Comparison of ENCODE assay signal across 19 cellular contexts in genomic region chr7:16921151-16921550, GRCh38. TPM values are rescaled to one million over a fixed set of nuclear protein-coding genes. Genes with fewer than 3 reads are reported as not detected.
"Had no signal": no experiment of that assay in that cellular context is flagged by ENCODE, and none has a peak within 500 bp of the region (broad histone marks: within the 10 kb centered on the region; RNA-seq: fewer than 3 reads in every experiment).

No MANE protein-coding gene starts in this region.

- H3K4me3 ChIP-seq: cardiac muscle cell, gastrocnemius medialis, mucosa of descending colon, ovary, thoracic aorta, uterus had no signal

- H3K27me3 Mint-ChIP-seq: activated CD8-positive, alpha-beta T cell treated with anti-CD3 and anti-CD28 coated beads for 36 hours; stimulated activated naive CD8-positive, alpha-beta T cell treated with anti-CD3 and anti-CD28 coated beads, Interleukin-15, amount 100 ng/mL, for 72 hours had no signal

- H3K4me1 ChIP-seq: gastrocnemius medialis, uterus had no signal

- ATAC-seq: activated CD8-positive, alpha-beta T cell treated with anti-CD3 and anti-CD28 coated beads for 36 hours; gastrocnemius medialis; stimulated activated naive CD8-positive, alpha-beta T cell treated with anti-CD3 and anti-CD28 coated beads, Interleukin-15, amount 100 ng/mL, for 72 hours had no signal

- H3K4me3 Mint-ChIP-seq: activated CD8-positive, alpha-beta T cell treated with anti-CD3 and anti-CD28 coated beads for 36 hours; nephron progenitor cell; stimulated activated naive CD8-positive, alpha-beta T cell treated with anti-CD3 and anti-CD28 coated beads, Interleukin-15, amount 100 ng/mL, for 72 hours had no signal

- H3K27ac ChIP-seq: cardiac muscle cell, gastrocnemius medialis, ovary, thoracic aorta, uterus had no signal

- H3K36me3 ChIP-seq: cardiac muscle cell, gastrocnemius medialis, ovary, thoracic aorta, uterus had no signal

- H3K9me3 ChIP-seq: gastrocnemius medialis, mucosa of descending colon, ovary, thoracic aorta, uterus had no signal

- H3K9me3 Mint-ChIP-seq: activated CD8-positive, alpha-beta T cell treated with anti-CD3 and anti-CD28 coated beads for 36 hours; nephron progenitor cell; stimulated activated naive CD8-positive, alpha-beta T cell treated with anti-CD3 and anti-CD28 coated beads, Interleukin-15, amount 100 ng/mL, for 72 hours had no signal

- H3K27me3 ChIP-seq: cardiac muscle cell, gastrocnemius medialis, ovary, uterus had no signal

- DNase-seq: activated CD8-positive, alpha-beta memory T cell treated with anti-CD3 and anti-CD28 coated beads, Interleukin-2, amount 50 U/mL, for 4 hours; activated CD8-positive, alpha-beta T cell treated with anti-CD3 and anti-CD28 coated beads for 36 hours; activated naive CD4-positive, alpha-beta T cell treated with Interleukin-2 at 50 U/mL for 16 hours; effector CD4-positive, alpha-beta T cell; gastrocnemius medialis; nephron progenitor cell; ovary; stimulated activated CD4-positive, alpha-beta T cell treated with anti-CD3 and anti-CD28 coated beads, Interleukin-4, amount 100 ng/mL, for 1 hour; stimulated activated CD8-positive, alpha-beta memory T cell treated with anti-CD3 and anti-CD28 coated beads, Interleukin-4, amount 100 ng/mL, for 48 hours; stimulated activated naive CD8-positive, alpha-beta T cell treated with anti-CD3 and anti-CD28 coated beads, Interleukin-15, amount 100 ng/mL, for 72 hours; SW 1271; uterus had no signal

- H3K27ac Mint-ChIP-seq: activated CD8-positive, alpha-beta T cell treated with anti-CD3 and anti-CD28 coated beads for 36 hours had no signal

RNA-seq across cellular contexts. Expression of gene AGR3, which starts 39.4 kb away (rescaled TPM):
- total RNA-seq: activated CD8-positive, alpha-beta T cell treated with anti-CD3 and anti-CD28 coated beads for 36 hours; cardiac muscle cell; endothelial cell of umbilical vein; fibroblast of lung; gastrocnemius medialis; kidney epithelial cell; lung microvascular endothelial cell had no signal
- polyA plus RNA-seq: cardiac muscle cell, endothelial cell of umbilical vein, fibroblast of lung had no signal
